12 cellular contexts compared by ENCODE assay signal in genomic region chr12:53171725-53172329, GRCh38. TPM values are rescaled to one million over a fixed set of nuclear protein-coding genes. Genes with fewer than 3 reads are reported as not detected.
DNase-seq lines count a peak whose midpoint lies in the region; ATAC-seq and TF ChIP-seq lines count a peak whose summit lies in the region.
"Had no signal": no experiment of that assay in that cellular context is flagged by ENCODE, and none has a peak within 500 bp of the region (broad histone marks: within the 10 kb centered on the region; RNA-seq: fewer than 3 reads in every experiment).

No MANE protein-coding gene starts in this region.

- no peaks in the 10 kb centered on the region for H3K9me3 Mint-ChIP-seq in activated CD4-positive, alpha-beta T cell treated with anti-CD3 and anti-CD28 coated beads, Interleukin-2, amount 10 ng/mL, durations not matched to agents 7 days and 5 days
- no peaks in the 10 kb centered on the region for H3K9me3 Mint-ChIP-seq in activated CD4-positive, alpha-beta T cell treated with anti-CD3 and anti-CD28 coated beads, Interleukin-2, amount 10 ng/mL, durations not matched to agents 24 days and 14 days
- no peaks in the 10 kb centered on the region for H3K9me3 Mint-ChIP-seq in stimulated activated memory B cell treated with anti-CD40 and anti-IgM and Interleukin-4, amounts not matched to agents 10 μg/mL and 1 μg/mL and 100 μg/mL, for 72 hours
- H3K9me3 Mint-ChIP-seq: H9 had no signal

- no peaks in the 10 kb centered on the region for H3K27me3 Mint-ChIP-seq in activated CD4-positive, alpha-beta T cell treated with anti-CD3 and anti-CD28 coated beads, Interleukin-2, amount 10 ng/mL, durations not matched to agents 7 days and 5 days
- no peaks in the 10 kb centered on the region for H3K27me3 Mint-ChIP-seq in activated CD4-positive, alpha-beta T cell treated with anti-CD3 and anti-CD28 coated beads, Interleukin-2, amount 10 ng/mL, durations not matched to agents 24 days and 14 days
- no peaks in the 10 kb centered on the region for H3K27me3 Mint-ChIP-seq in T-helper 17 cell
- H3K27me3 Mint-ChIP-seq in stimulated activated memory B cell treated with anti-CD40 and anti-IgM and Interleukin-4, amounts not matched to agents 10 μg/mL and 1 μg/mL and 100 μg/mL, for 72 hours, result no peaks in the 10 kb centered on the region

- POLR2A ChIA-PET in activated CD4-positive, alpha-beta T cell treated with anti-CD3 and anti-CD28 coated beads, Interleukin-2, amount 10 ng/mL, durations not matched to agents 7 days and 5 days (lab: Charles Lee), result no interaction called here

- no peak for TF ChIP-seq CTCF in fibroblast of villous mesenchyme (IDR thresholded peaks at IDR 0.05; ENCODE audit: insufficient read depth, low read depth, low read length)

- peaks cover 11% of the 10 kb centered on the region for H3K4me1 Mint-ChIP-seq in activated CD4-positive, alpha-beta T cell treated with anti-CD3 and anti-CD28 coated beads, Interleukin-2, amount 10 ng/mL, durations not matched to agents 7 days and 5 days
- peaks cover 5% of the 10 kb centered on the region for H3K4me1 Mint-ChIP-seq in activated CD4-positive, alpha-beta T cell treated with anti-CD3 and anti-CD28 coated beads, Interleukin-2, amount 10 ng/mL, durations not matched to agents 24 days and 14 days
- H3K4me1 Mint-ChIP-seq in T-helper 17 cell, result peaks cover 5% of the 10 kb centered on the region
- peaks cover 12% of the 10 kb centered on the region for H3K4me1 Mint-ChIP-seq in stimulated activated memory B cell treated with anti-CD40 and anti-IgM and Interleukin-4, amounts not matched to agents 10 μg/mL and 1 μg/mL and 100 μg/mL, for 72 hours

- H3K27ac Mint-ChIP-seq in activated CD4-positive, alpha-beta T cell treated with anti-CD3 and anti-CD28 coated beads, Interleukin-2, amount 10 ng/mL, durations not matched to agents 7 days and 5 days, result peak overlapping the region; percentile 52
- H3K27ac Mint-ChIP-seq in activated CD4-positive, alpha-beta T cell treated with anti-CD3 and anti-CD28 coated beads, Interleukin-2, amount 10 ng/mL, durations not matched to agents 24 days and 14 days, result no peak overlapping the region
- H3K27ac Mint-ChIP-seq in T-helper 17 cell, result peak overlapping the region; percentile 74
- H3K27ac Mint-ChIP-seq in stimulated activated memory B cell treated with anti-CD40 and anti-IgM and Interleukin-4, amounts not matched to agents 10 μg/mL and 1 μg/mL and 100 μg/mL, for 72 hours, result peak overlapping the region; percentile 53
- H3K27ac Mint-ChIP-seq: H9 had no signal

- ATAC-seq in T-helper 17 cell, result no peak
- no peak for ATAC-seq in stimulated activated memory B cell treated with anti-CD40 and anti-IgM and Interleukin-4, amounts not matched to agents 10 μg/mL and 1 μg/mL and 100 μg/mL, for 72 hours

- no peaks in the 10 kb centered on the region for H3K9me3 ChIP-seq in T-helper 17 cell (ENCODE audit: control insufficient read depth, low read length, poor library complexity, severe bottlenecking)

- no peak overlapping the region for H3K4me3 ChIP-seq in fibroblast of villous mesenchyme (ENCODE audit: low read depth, low read length)

- H3K4me3 Mint-ChIP-seq in activated CD4-positive, alpha-beta T cell treated with anti-CD3 and anti-CD28 coated beads, Interleukin-2, amount 10 ng/mL, durations not matched to agents 7 days and 5 days, result no peak overlapping the region
- no peak overlapping the region for H3K4me3 Mint-ChIP-seq in activated CD4-positive, alpha-beta T cell treated with anti-CD3 and anti-CD28 coated beads, Interleukin-2, amount 10 ng/mL, durations not matched to agents 24 days and 14 days
- H3K4me3 Mint-ChIP-seq in T-helper 17 cell, result no peak overlapping the region
- no peak overlapping the region for H3K4me3 Mint-ChIP-seq in stimulated activated memory B cell treated with anti-CD40 and anti-IgM and Interleukin-4, amounts not matched to agents 10 μg/mL and 1 μg/mL and 100 μg/mL, for 72 hours
- H3K4me3 Mint-ChIP-seq: H9 had no signal

- CTCF ChIA-PET in activated CD4-positive, alpha-beta T cell treated with anti-CD3 and anti-CD28 coated beads, Interleukin-2, amount 10 ng/mL, durations not matched to agents 7 days and 5 days (lab: Charles Lee), result interaction anchor here (1.4 to 3.2 kb wide), 3 partner anchors 9 to 37 kb away, joined by 3 to 29 read pairs (median 4); partner anchors contain the start of gene CSAD

- DNase-seq in activated CD4-positive, alpha-beta T cell treated with anti-CD3 and anti-CD28 coated beads, Interleukin-2, amount 10 ng/mL, durations not matched to agents 7 days and 5 days, result no peak
- no peak for DNase-seq in activated CD4-positive, alpha-beta T cell treated with anti-CD3 and anti-CD28 coated beads, Interleukin-2, amount 10 ng/mL, durations not matched to agents 24 days and 14 days
- DNase-seq in T-helper 17 cell (no peak), fibroblast of villous mesenchyme (ENCODE audit: low read depth) (peak; percentile 43), superior temporal gyrus (ENCODE audit: extremely low spot score) (no peak), retina (no peak)
- no peak for DNase-seq in central memory CD4-positive, alpha-beta T cell
- DNase-seq: activated CD4-positive, alpha-beta T cell treated with anti-CD3 and anti-CD28 coated beads, Interleukin-2, amount 50 U/mL, for 48 hours; activated naive CD4-positive, alpha-beta T cell treated with Interleukin-2 at 50 U/mL for 16 hours; H9; NCI-H146 had no signal

- H3K36me3 Mint-ChIP-seq in activated CD4-positive, alpha-beta T cell treated with anti-CD3 and anti-CD28 coated beads, Interleukin-2, amount 10 ng/mL, durations not matched to agents 7 days and 5 days (ENCODE audit: low read depth), result peaks cover 2% of the 10 kb centered on the region
- H3K36me3 Mint-ChIP-seq in activated CD4-positive, alpha-beta T cell treated with anti-CD3 and anti-CD28 coated beads, Interleukin-2, amount 10 ng/mL, durations not matched to agents 24 days and 14 days (ENCODE audit: low read depth), result peaks cover 7% of the 10 kb centered on the region
- peaks cover 7% of the 10 kb centered on the region for H3K36me3 Mint-ChIP-seq in T-helper 17 cell (ENCODE audit: low read depth)
- H3K36me3 Mint-ChIP-seq in stimulated activated memory B cell treated with anti-CD40 and anti-IgM and Interleukin-4, amounts not matched to agents 10 μg/mL and 1 μg/mL and 100 μg/mL, for 72 hours, result peaks cover 27% of the 10 kb centered on the region

- intact Hi-C loops in activated CD4-positive, alpha-beta T cell treated with anti-CD3 and anti-CD28 coated beads, Interleukin-2, amount 10 ng/mL, durations not matched to agents 24 days and 14 days (cut with micrococcal nuclease), result no loop called here

RNA-seq across cellular contexts. Expression of gene ZNF740, which starts 8.7 kb away (rescaled TPM):
- 10 to 100 TPM; 38.9 to 44.1 TPM for total RNA-seq in activated CD4-positive, alpha-beta T cell treated with anti-CD3 and anti-CD28 coated beads, Interleukin-2, amount 10 ng/mL, durations not matched to agents 7 days and 5 days
- 44.0 and 50.5 TPM in 2 replicates for total RNA-seq in activated CD4-positive, alpha-beta T cell treated with anti-CD3 and anti-CD28 coated beads, Interleukin-2, amount 10 ng/mL, durations not matched to agents 24 days and 14 days
- total RNA-seq in T-helper 17 cell, result 10 to 100 TPM; 24.3 to 34.6 TPM
- 10.6 and 10.8 TPM in 2 replicates for total RNA-seq in fibroblast of villous mesenchyme

RNA-seq across cellular contexts. Expression of gene CSAD, which starts 8.9 kb away (rescaled TPM):
- total RNA-seq in activated CD4-positive, alpha-beta T cell treated with anti-CD3 and anti-CD28 coated beads, Interleukin-2, amount 10 ng/mL, durations not matched to agents 7 days and 5 days, result 10 to 100 TPM; 33.3 to 34.7 TPM
- 21.6 and 25.6 TPM in 2 replicates for total RNA-seq in activated CD4-positive, alpha-beta T cell treated with anti-CD3 and anti-CD28 coated beads, Interleukin-2, amount 10 ng/mL, durations not matched to agents 24 days and 14 days
- total RNA-seq in T-helper 17 cell (10 to 100 TPM; 57.2 to 61.0 TPM), fibroblast of villous mesenchyme (5.5 and 7.8 TPM in 2 replicates)

RNA-seq across cellular contexts. Expression of gene ITGB7, which starts 35.2 kb away (rescaled TPM):
- 100 to 1,000 TPM; 621 to 702 TPM for total RNA-seq in activated CD4-positive, alpha-beta T cell treated with anti-CD3 and anti-CD28 coated beads, Interleukin-2, amount 10 ng/mL, durations not matched to agents 7 days and 5 days
- total RNA-seq in activated CD4-positive, alpha-beta T cell treated with anti-CD3 and anti-CD28 coated beads, Interleukin-2, amount 10 ng/mL, durations not matched to agents 24 days and 14 days, result 226 and 239 TPM in 2 replicates
- total RNA-seq in T-helper 17 cell, result 100 to 1,000 TPM; 306 to 367 TPM
- total RNA-seq in fibroblast of villous mesenchyme, result under 0.01 TPM in 1 of 2 replicates, not detected in the other

Comparison
In these comparisons a context has a peak if more than half of its experiments do, and no peak if none do; other contexts are left out.
1. RNA of gene ITGB7, which starts 35.2 kb away (total RNA-seq): 621 to 702 TPM in activated CD4-positive, alpha-beta T cell treated with anti-CD3 and anti-CD28 coated beads, Interleukin-2, amount 10 ng/mL, durations not matched to agents 7 days and 5 days, 306 to 367 TPM in T-helper 17 cell and 226 to 239 TPM in activated CD4-positive, alpha-beta T cell treated with anti-CD3 and anti-CD28 coated beads, Interleukin-2, amount 10 ng/mL, durations not matched to agents 24 days and 14 days; under 0.01 TPM in fibroblast of villous mesenchyme; every median in the first group is over 100 times any median in the second.